Comparison of ENCODE assay signal across 16 cellular contexts in genomic region chr4:121221201-121221600, GRCh38. TPM values are rescaled to one million over a fixed set of nuclear protein-coding genes. Genes with fewer than 3 reads are reported as not detected.
"Had no signal": no experiment of that assay in that cellular context is flagged by ENCODE, and none has a peak within 500 bp of the region (broad histone marks: within the 10 kb centered on the region; RNA-seq: fewer than 3 reads in every experiment).

No MANE protein-coding gene starts in this region.

- H3K4me3 ChIP-seq: esophagus squamous epithelium, left lung, suprapubic skin had no signal

- H3K4me3 Mint-ChIP-seq: naive B cell had no signal

- H3K36me3 ChIP-seq: esophagus squamous epithelium, left lung, neutrophil, suprapubic skin had no signal

- H3K36me3 Mint-ChIP-seq: naive B cell had no signal

- H3K4me1 Mint-ChIP-seq: naive B cell had no signal

- DNase-seq: activated CD4-positive, alpha-beta T cell treated with anti-CD3 and anti-CD28 coated beads for 36 hours; activated gamma-delta T cell; esophagus squamous epithelium; hippocampal formation; kidney; left lung; naive B cell; stimulated activated CD4-positive, alpha-beta T cell treated with anti-CD3 and anti-CD28 coated beads, Interleukin-15, amount 100 ng/mL, for 24 hours; stimulated activated CD4-positive, alpha-beta T cell treated with anti-CD3 and anti-CD28 coated beads, Interleukin-4, amount 100 ng/mL, for 1 hour; stimulated activated naive CD4-positive, alpha-beta T cell treated with Interleukin-2 at 50 U/mL for 16 hours; trophoblast cell had no signal

- FAIRE-seq: colon, kidney had no signal

- H3K9me3 Mint-ChIP-seq: naive B cell had no signal

- H3K27me3 ChIP-seq: esophagus squamous epithelium, left lung, neutrophil, suprapubic skin had no signal

- H3K27ac ChIP-seq: esophagus squamous epithelium, left lung, neutrophil, suprapubic skin had no signal

- H3K4me1 ChIP-seq: esophagus squamous epithelium, suprapubic skin had no signal

- H3K9me3 ChIP-seq: esophagus squamous epithelium, left lung, neutrophil, suprapubic skin had no signal

RNA-seq across cellular contexts. Expression of gene TNIP3, which starts 57.1 kb away (rescaled TPM):
- total RNA-seq: cardiac septum, skeletal muscle tissue, suprapubic skin had no signal
